23 cellular contexts compared by ENCODE assay signal in genomic region chr5:115749016-115749415, GRCh38.
DNase-seq lines count a peak whose midpoint lies in the region; ATAC-seq and TF ChIP-seq lines count a peak whose summit lies in the region.
"Had no signal": no experiment of that assay in that cellular context is flagged by ENCODE, and none has a peak within 500 bp of the region (broad histone marks: within the 10 kb centered on the region; RNA-seq: fewer than 3 reads in every experiment).

No MANE protein-coding gene starts in this region.

- no peak for TF ChIP-seq CTCF in LNCaP clone FGC (IDR thresholded peaks at IDR 0.05; ENCODE audit: control insufficient read depth, extremely low read depth, insufficient read depth)

- H3K4me3 ChIP-seq in LNCaP clone FGC (ENCODE audit: low read depth, low read length) = no peak overlapping the region
- H3K4me3 ChIP-seq: GM12878, Peyer's patch had no signal

- DNase-seq in NCI-H2171 treated with DMSO at 0.1 percent for 48 hours (lab: John Stamatoyannopoulos, UW) (peak; percentile 7), NCI-H2171 (lab: John Stamatoyannopoulos, UW) (no peak), LNCaP clone FGC (ENCODE audit: low read depth) (peak; percentile 60), SW480 (ENCODE audit: low spot score) (peak; percentile 26), kidney tubule cell (ENCODE audit: low spot score) (peak; percentile 61), cerebellum (ENCODE audit: low spot score) (no peak), activated gamma-delta T cell treated with Interleukin-2 at 50 U/mL for 16 hours (no peak)
- DNase-seq: BE2C; CD4-positive, CD25-positive, alpha-beta regulatory T cell; COR-L47; HFFc6; KBM-7; NCI-H1048; NCI-H146; NCI-H2029 treated with DMSO at 0.1 percent for 48 hours; NCI-H510A treated with DMSO at 0.1 percent for 48 hours; Peyer's patch; Right ventricle myocardium superior; SK-N-SH; T-cell had no signal

- no peak for ATAC-seq in GM19035 (IDR thresholded peaks at IDR 0.05; ENCODE audit: unreplicated experiment)
- ATAC-seq: GM12878, HepG2, T-cell had no signal

Comparison
In these comparisons a context has a peak if more than half of its experiments do, and no peak if none do; other contexts are left out.
1. DNase-seq: peak in NCI-H2171 treated with DMSO at 0.1 percent for 48 hours (single experiment), LNCaP clone FGC (single experiment), SW480 (single experiment) and kidney tubule cell (single experiment); none in NCI-H2171 (single experiment), cerebellum (single experiment) and activated gamma-delta T cell treated with Interleukin-2 at 50 U/mL for 16 hours (single experiment).